1 cellular context compared by ENCODE assay signal in the genomic region with DNA sequence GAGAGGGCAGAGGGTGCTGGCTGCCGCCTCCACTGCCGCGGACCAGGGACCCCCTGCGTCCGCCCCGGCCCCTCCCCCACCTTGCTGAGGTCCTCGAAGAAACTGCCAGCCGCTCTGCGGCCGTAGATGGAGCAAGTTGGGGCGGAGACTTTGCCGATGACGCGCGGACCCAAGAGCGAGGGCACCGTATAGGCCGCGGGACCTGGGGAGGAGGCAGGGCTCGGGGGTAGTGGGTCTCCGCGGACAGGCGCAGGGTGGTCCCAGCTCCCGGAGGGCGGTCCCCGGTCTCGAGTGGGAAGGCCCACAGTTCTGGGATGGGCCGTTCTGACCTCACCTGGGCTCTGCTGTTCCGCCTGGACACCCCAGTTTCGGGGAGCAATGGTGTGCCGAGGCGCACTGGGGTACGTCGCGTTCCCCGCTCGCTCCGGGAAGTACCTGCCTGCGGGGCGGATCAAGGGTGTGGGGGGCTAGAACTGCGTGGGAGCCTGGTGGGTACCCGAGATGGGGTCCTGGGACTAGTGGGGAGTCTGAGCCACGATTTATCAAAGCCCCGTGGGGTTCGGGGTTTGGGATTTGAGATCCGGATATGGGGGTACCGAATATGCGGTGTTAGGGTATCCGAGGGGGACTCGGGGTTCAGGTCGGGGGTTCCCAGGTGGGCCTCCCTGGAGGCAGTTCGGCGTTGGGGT.
TF ChIP-seq lines count a peak whose summit lies in the region.

No MANE protein-coding gene starts in this region.

TF ChIP-seq in HEK293, 187 proteins besides CTCF, POLR2A, EP300 and RAD21:
- TF ChIP-seq, protein P1, sequence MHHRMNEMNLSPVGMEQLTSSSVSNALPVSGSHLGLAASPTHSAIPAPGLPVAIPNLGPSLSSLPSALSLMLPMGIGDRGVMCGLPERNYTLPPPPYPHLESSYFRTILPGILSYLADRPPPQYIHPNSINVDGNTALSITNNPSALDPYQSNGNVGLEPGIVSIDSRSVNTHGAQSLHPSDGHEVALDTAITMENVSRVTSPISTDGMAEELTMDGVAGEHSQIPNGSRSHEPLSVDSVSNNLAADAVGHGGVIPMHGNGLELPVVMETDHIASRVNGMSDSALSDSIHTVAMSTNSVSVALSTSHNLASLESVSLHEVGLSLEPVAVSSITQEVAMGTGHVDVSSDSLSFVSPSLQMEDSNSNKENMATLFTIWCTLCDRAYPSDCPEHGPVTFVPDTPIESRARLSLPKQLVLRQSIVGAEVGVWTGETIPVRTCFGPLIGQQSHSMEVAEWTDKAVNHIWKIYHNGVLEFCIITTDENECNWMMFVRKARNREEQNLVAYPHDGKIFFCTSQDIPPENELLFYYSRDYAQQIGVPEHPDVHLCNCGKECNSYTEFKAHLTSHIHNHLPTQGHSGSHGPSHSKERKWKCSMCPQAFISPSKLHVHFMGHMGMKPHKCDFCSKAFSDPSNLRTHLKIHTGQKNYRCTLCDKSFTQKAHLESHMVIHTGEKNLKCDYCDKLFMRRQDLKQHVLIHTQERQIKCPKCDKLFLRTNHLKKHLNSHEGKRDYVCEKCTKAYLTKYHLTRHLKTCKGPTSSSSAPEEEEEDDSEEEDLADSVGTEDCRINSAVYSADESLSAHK (tag by site-specific recombination; IDR thresholded peaks at IDR 0.05), result peak; percentile 64; the same call in 1 of the 2 replicates
- TF ChIP-seq, protein P2, sequence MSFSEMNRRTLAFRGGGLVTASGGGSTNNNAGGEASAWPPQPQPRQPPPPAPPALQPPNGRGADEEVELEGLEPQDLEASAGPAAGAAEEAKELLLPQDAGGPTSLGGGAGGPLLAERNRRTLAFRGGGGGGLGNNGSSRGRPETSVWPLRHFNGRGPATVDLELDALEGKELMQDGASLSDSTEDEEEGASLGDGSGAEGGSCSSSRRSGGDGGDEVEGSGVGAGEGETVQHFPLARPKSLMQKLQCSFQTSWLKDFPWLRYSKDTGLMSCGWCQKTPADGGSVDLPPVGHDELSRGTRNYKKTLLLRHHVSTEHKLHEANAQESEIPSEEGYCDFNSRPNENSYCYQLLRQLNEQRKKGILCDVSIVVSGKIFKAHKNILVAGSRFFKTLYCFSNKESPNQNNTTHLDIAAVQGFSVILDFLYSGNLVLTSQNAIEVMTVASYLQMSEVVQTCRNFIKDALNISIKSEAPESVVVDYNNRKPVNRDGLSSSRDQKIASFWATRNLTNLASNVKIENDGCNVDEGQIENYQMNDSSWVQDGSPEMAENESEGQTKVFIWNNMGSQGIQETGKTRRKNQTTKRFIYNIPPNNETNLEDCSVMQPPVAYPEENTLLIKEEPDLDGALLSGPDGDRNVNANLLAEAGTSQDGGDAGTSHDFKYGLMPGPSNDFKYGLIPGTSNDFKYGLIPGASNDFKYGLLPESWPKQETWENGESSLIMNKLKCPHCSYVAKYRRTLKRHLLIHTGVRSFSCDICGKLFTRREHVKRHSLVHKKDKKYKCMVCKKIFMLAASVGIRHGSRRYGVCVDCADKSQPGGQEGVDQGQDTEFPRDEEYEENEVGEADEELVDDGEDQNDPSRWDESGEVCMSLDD (tag by site-specific recombination; IDR thresholded peaks at IDR 0.05), result peak; percentile 78; the same call in 1 of the 2 replicates
- 0 out of 2 replicates have a peak, but pooled peaks have one; percentile 24 for TF ChIP-seq ZNF335 (tag by site-specific recombination; conservative IDR thresholded peaks at IDR 0.05)
- TF ChIP-seq ZNF785 (tag by site-specific recombination; IDR thresholded peaks at IDR 0.05), result no peak
